ENCODE assay signal across 8 cellular contexts in genomic region chr11:117096140-117096972, GRCh38. TPM values are rescaled to one million over a fixed set of nuclear protein-coding genes. Genes with fewer than 3 reads are reported as not detected.
DNase-seq lines count a peak whose midpoint lies in the region; ATAC-seq and TF ChIP-seq lines count a peak whose summit lies in the region.

No MANE protein-coding gene starts in this region.

- POLR2A ChIA-PET in MCF 10A (lab: Yijun Ruan, JAX), result interaction anchor here (0.7 to 5.9 kb wide), 16 partner anchors 12 to 309 kb away, joined by 3 to 87 read pairs (median 6); partner anchors contain the start of genes PAFAH1B2 and ZPR1

- H3K4me3 ChIP-seq in GM12875 (ENCODE audit: low read depth, low read length) (peak overlapping the region; percentile 78), left lung (peak overlapping the region; percentile 74 to 85)

- CTCF ChIA-PET in MCF 10A (lab: Yijun Ruan, JAX), result interaction anchor here (0.5 to 5.1 kb wide), 10 partner anchors 10 to 217 kb away, joined by 3 to 35 read pairs (median 4); no protein-coding TSS in a partner anchor

- H3K36me3 ChIP-seq in left lung, result no peaks in the 10 kb centered on the region

- H3K4me3 Mint-ChIP-seq in MCF 10A (ENCODE audit: unreplicated experiment), result peak overlapping the region; percentile 85
- H3K4me3 Mint-ChIP-seq in stimulated activated naive CD8-positive, alpha-beta T cell treated with anti-CD3 and anti-CD28 coated beads, Interleukin-15, Interleukin-2, amounts not matched to agents 100 ng/mL and 50 ng/mL, for 24 hours, result peak overlapping the region; percentile 99

- H3K4me1 ChIP-seq in left lung, result peaks cover 30 to 63% of the 10 kb centered on the region in 2 donors

- peak overlapping the region; percentile 91 to 97 for H3K27ac ChIP-seq in left lung

- ATAC-seq in HG03097 (IDR thresholded peaks at IDR 0.05; ENCODE audit: low FRiP score, unreplicated experiment), result peak; percentile 29
- ATAC-seq in left lung, result no peak
- no peak for ATAC-seq in GM18519 (IDR thresholded peaks at IDR 0.05; ENCODE audit: low FRiP score, unreplicated experiment)
- ATAC-seq in GM19324 (IDR thresholded peaks at IDR 0.05; ENCODE audit: low FRiP score, unreplicated experiment), result no peak

- DNase-seq in T follicular helper cell (ENCODE audit: low read depth), result peak; percentile 44
- peak; percentile 19 for DNase-seq in MCF 10A (ENCODE audit: unreplicated experiment)
- no peak for DNase-seq in left lung

- no peaks in the 10 kb centered on the region for H3K27me3 ChIP-seq in left lung

- no TSS peak for BruUV-seq in MCF 10A (replicated peaks; lab: Mats Ljungman, UMichigan)

- H3K36me3 Mint-ChIP-seq in MCF 10A (ENCODE audit: insufficient read depth, unreplicated experiment), result peaks cover 23% of the 10 kb centered on the region
- peaks cover 19% of the 10 kb centered on the region for H3K36me3 Mint-ChIP-seq in stimulated activated naive CD8-positive, alpha-beta T cell treated with anti-CD3 and anti-CD28 coated beads, Interleukin-15, Interleukin-2, amounts not matched to agents 100 ng/mL and 50 ng/mL, for 24 hours (ENCODE audit: low read depth)

- peak overlapping the region; percentile 100 for H3K27ac Mint-ChIP-seq in MCF 10A (ENCODE audit: low read depth, unreplicated experiment)
- peak overlapping the region; percentile 95 for H3K27ac Mint-ChIP-seq in stimulated activated naive CD8-positive, alpha-beta T cell treated with anti-CD3 and anti-CD28 coated beads, Interleukin-15, Interleukin-2, amounts not matched to agents 100 ng/mL and 50 ng/mL, for 24 hours

- no peaks in the 10 kb centered on the region for H3K9me3 ChIP-seq in left lung

- no peaks in the 10 kb centered on the region for H3K27me3 Mint-ChIP-seq in MCF 10A (ENCODE audit: insufficient read depth, unreplicated experiment)
- H3K27me3 Mint-ChIP-seq in stimulated activated naive CD8-positive, alpha-beta T cell treated with anti-CD3 and anti-CD28 coated beads, Interleukin-15, Interleukin-2, amounts not matched to agents 100 ng/mL and 50 ng/mL, for 24 hours, result no peaks in the 10 kb centered on the region

- H3K9me3 Mint-ChIP-seq in MCF 10A (ENCODE audit: unreplicated experiment), result peaks cover 8% of the 10 kb centered on the region
- H3K9me3 Mint-ChIP-seq in stimulated activated naive CD8-positive, alpha-beta T cell treated with anti-CD3 and anti-CD28 coated beads, Interleukin-15, Interleukin-2, amounts not matched to agents 100 ng/mL and 50 ng/mL, for 24 hours, result peaks cover 5% of the 10 kb centered on the region

- TF ChIP-seq CTCF in GM12875 (IDR thresholded peaks at IDR 0.05; ENCODE audit: borderline replicate concordance, insufficient read depth, low read depth, low read length) (no peak), MCF 10A (IDR thresholded peaks at IDR 0.05; ENCODE audit: unreplicated experiment) (no peak), left lung (IDR thresholded peaks at IDR 0.05) (no peak)

- H3K4me1 Mint-ChIP-seq in MCF 10A (ENCODE audit: insufficient read depth, unreplicated experiment), result peaks cover 44% of the 10 kb centered on the region
- peaks cover 73% of the 10 kb centered on the region for H3K4me1 Mint-ChIP-seq in stimulated activated naive CD8-positive, alpha-beta T cell treated with anti-CD3 and anti-CD28 coated beads, Interleukin-15, Interleukin-2, amounts not matched to agents 100 ng/mL and 50 ng/mL, for 24 hours (ENCODE audit: low read depth)

- intact Hi-C loops in MCF 10A (cut with micrococcal nuclease), result loop anchor here (5.0 to 10.0 kb wide), 2 partner anchors 84 to 112 kb away; no protein-coding TSS in a partner anchor
- intact Hi-C loops in left lung (cut with DNase I), result no loop called here

RNA-seq across cellular contexts. Expression of gene SIK3, which starts 1.9 kb away (rescaled TPM):
- total RNA-seq in MCF 10A (2022) (33.3 and 36.5 TPM in 2 replicates), left lung (10 to 100 TPM; 28.0 to 49.6 TPM)

RNA-seq across cellular contexts. Expression of gene PAFAH1B2, which starts 47.7 kb away (rescaled TPM):
- 146 and 174 TPM in 2 replicates for total RNA-seq in MCF 10A (2022)
- total RNA-seq in left lung, result 10 to 100 TPM; 78.1 to 82.3 TPM

Comparison
In these comparisons a context has a peak if more than half of its experiments do, and no peak if none do; other contexts are left out.
1. DNase-seq: peak in T follicular helper cell (single experiment) and MCF 10A (single experiment); none in left lung (0 of 2).